1 cellular context compared by ENCODE assay signal in genomic region chr6:37017606-37018005, GRCh38.
TF ChIP-seq lines count a peak whose summit lies in the region.

No MANE protein-coding gene starts in this region.

TF ChIP-seq in K562, 482 proteins besides CTCF, POLR2A, EP300 and RAD21:
- no peak for TF ChIP-seq ZBTB40 (IDR thresholded peaks at IDR 0.05)
- no peak for TF ChIP-seq ZBTB40 (CRISPR knock-in tag; IDR thresholded peaks at IDR 0.05)
- TF ChIP-seq ZNF76 (CRISPR knock-in tag; IDR thresholded peaks at IDR 0.05; ENCODE audit: borderline replicate concordance): no peak
- TF ChIP-seq MECOM (CRISPR knock-in tag; IDR thresholded peaks at IDR 0.05): no peak
- TF ChIP-seq L3MBTL2 (IDR thresholded peaks at IDR 0.05): no peak
- no peak for TF ChIP-seq SP1 (CRISPR knock-in tag; IDR thresholded peaks at IDR 0.05)
- no peak for TF ChIP-seq TFE3 (CRISPR knock-in tag; IDR thresholded peaks at IDR 0.05)
- no peak for TF ChIP-seq FOXO4 (CRISPR knock-in tag; IDR thresholded peaks at IDR 0.05)
- TF ChIP-seq ZNF77 (CRISPR knock-in tag; IDR thresholded peaks at IDR 0.05): no peak
- no peak for TF ChIP-seq RBM22 (IDR thresholded peaks at IDR 0.05; ENCODE audit: low read depth, low read length, poor library complexity, severe bottlenecking)
- no peak for TF ChIP-seq CEBPZ (IDR thresholded peaks at IDR 0.05; ENCODE audit: borderline replicate concordance, low read depth, low read length)
- TF ChIP-seq BRCA1 (IDR thresholded peaks at IDR 0.05): no peak
- no peak for TF ChIP-seq BRCA1 (CRISPR knock-in tag; IDR thresholded peaks at IDR 0.05)
- TF ChIP-seq MNT (conservative IDR thresholded peaks at IDR 0.05): no peak
TF ChIP-seq in K562: peak in this region for 0.
